Comparison of ENCODE assay signal across 8 cellular contexts in the genomic region with DNA sequence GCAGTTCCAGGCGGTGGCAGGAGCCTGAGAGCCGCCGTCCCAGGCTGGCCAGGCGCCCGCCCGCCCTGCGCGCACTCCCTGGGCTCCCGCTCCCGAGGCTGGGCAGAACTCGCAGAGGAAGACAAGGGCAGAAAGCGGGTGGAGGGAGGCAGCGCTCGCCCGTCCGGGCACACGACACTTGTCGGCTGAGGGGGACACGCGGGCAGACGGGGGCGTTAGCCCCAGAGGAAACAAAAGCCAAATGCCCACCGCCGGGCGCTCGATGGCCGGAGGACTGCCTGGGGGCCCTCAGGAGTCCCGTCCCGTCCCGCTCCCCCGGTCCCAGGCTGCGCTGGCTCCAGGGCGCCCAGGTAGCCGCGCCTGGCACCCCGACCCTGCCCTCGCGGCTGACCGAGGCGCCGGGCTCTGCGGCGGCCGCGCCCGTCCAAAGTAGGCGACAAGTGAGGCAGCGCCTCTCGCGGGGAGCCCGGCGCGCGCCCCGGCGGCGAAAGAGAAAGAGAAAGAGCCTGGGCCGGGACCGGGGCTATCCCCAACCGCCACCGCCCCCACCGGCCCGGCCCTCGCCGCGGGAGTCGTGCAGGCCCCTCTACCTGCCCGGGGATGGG. TPM values are rescaled to one million over a fixed set of nuclear protein-coding genes. Genes with fewer than 3 reads are reported as not detected.
DNase-seq lines count a peak whose midpoint lies in the region; ATAC-seq and TF ChIP-seq lines count a peak whose summit lies in the region.

No MANE protein-coding gene starts in this region.

- peak overlapping the region; percentile 63 for H3K4me3 Mint-ChIP-seq in central memory CD8-positive, alpha-beta T cell

- H3K9me3 Mint-ChIP-seq in central memory CD8-positive, alpha-beta T cell, result peaks cover 5% of the 10 kb centered on the region

- peaks cover 2% of the 10 kb centered on the region for H3K36me3 Mint-ChIP-seq in central memory CD8-positive, alpha-beta T cell (ENCODE audit: insufficient read depth)

- peaks cover 20% of the 10 kb centered on the region for H3K27me3 Mint-ChIP-seq in central memory CD8-positive, alpha-beta T cell

- ATAC-seq in GM18520 (IDR thresholded peaks at IDR 0.05; ENCODE audit: unreplicated experiment), result peak; percentile 77
- peak; percentile 76 for ATAC-seq in HG02623 (IDR thresholded peaks at IDR 0.05; ENCODE audit: unreplicated experiment)
- peak; percentile 75 for ATAC-seq in PC-3
- ATAC-seq in central memory CD8-positive, alpha-beta T cell (replicated peaks; ENCODE audit: extremely low read depth, poor library complexity, severe bottlenecking), result peak; percentile 55
- ATAC-seq in left colon, result peak; percentile 94

- 0 out of 2 replicates have a peak, but pooled peaks cover 4% of the 10 kb centered on the region for H3K4me1 ChIP-seq in PC-3 (ENCODE audit: insufficient read depth, low read length)

- peak overlapping the region; percentile 49; the same call in 1 of the 2 replicates for H3K4me2 ChIP-seq in PC-3 (ENCODE audit: low read length)

- POLR2A ChIA-PET in PC-3 (lab: Charles Lee; ENCODE audit: unreplicated experiment), result no interaction called here

- no peaks in the 10 kb centered on the region for H4K20me1 ChIP-seq in PC-3 (ENCODE audit: low read length)

- H3K27ac ChIP-seq in PC-3 (ENCODE audit: low read length), result no peak overlapping the region

- intact Hi-C loops in PC-3 (cut with micrococcal nuclease) (loop anchor here (5.0 kb wide), 2 partner anchors 62 to 532 kb away; no protein-coding TSS in a partner anchor), left colon (cut with DNase I, micrococcal nuclease) (no loop called here)

- CTCF ChIA-PET in PC-3 (lab: Charles Lee), result interaction anchor here (0.6 kb wide), 1 partner anchor 14 kb away, joined by 3 read pairs; no protein-coding TSS in a partner anchor

- H3K9me2 ChIP-seq in PC-3 (replicated peaks; ENCODE audit: low read length), result no peaks in the 10 kb centered on the region

- H3K9me3 ChIP-seq in PC-3 (ENCODE audit: low read length), result no peaks in the 10 kb centered on the region

- peak overlapping the region; percentile 33; the same call in 1 of the 2 replicates for H3K9ac ChIP-seq in PC-3 (ENCODE audit: low read length)

- BruUV-seq in PC-3 (replicated peaks; lab: Mats Ljungman, UMichigan), result no TSS peak

- H3K79me2 ChIP-seq in PC-3 (ENCODE audit: low read length), result no peaks in the 10 kb centered on the region

- H3K4me3 ChIP-seq in PC-3 (ENCODE audit: low read length), result peak overlapping the region; percentile 64

- no peaks in the 10 kb centered on the region for H3K36me3 ChIP-seq in PC-3 (ENCODE audit: low read depth, low read length)

- peak overlapping the region; percentile 50; the same call in 1 of the 2 replicates for H2AFZ ChIP-seq in PC-3 (ENCODE audit: low read length)

- no peak overlapping the region for H3K27ac Mint-ChIP-seq in central memory CD8-positive, alpha-beta T cell (ENCODE audit: low read depth)

- H3K4me1 Mint-ChIP-seq in central memory CD8-positive, alpha-beta T cell, result peaks cover 7% of the 10 kb centered on the region

- H3K27me3 ChIP-seq in PC-3 (ENCODE audit: low read length), result peaks cover 9% of the 10 kb centered on the region; the same call in 1 of the 2 replicates

- H3F3A ChIP-seq in PC-3 (ENCODE audit: low read length, unreplicated experiment), result no peaks in the 10 kb centered on the region

- DNase-seq in PC-3 (peak; percentile 16), left colon (peak; percentile 73 to 80), KG1 (lab: John Stamatoyannopoulos, UW) (no peak), NK-92 (lab: John Stamatoyannopoulos, UW; ENCODE audit: unreplicated experiment) (no peak)
- peak in 1 of 2 donors; percentile 11 for DNase-seq in central memory CD8-positive, alpha-beta T cell (ENCODE audit: low spot score in 2 of 2)
- peak; percentile 2 to 5 for DNase-seq in stimulated activated CD4-positive, alpha-beta T cell treated with anti-CD3 and anti-CD28 coated beads, Interleukin-15, amount 100 ng/mL, for 48 hours (ENCODE audit: low read depth in 2 of 2)

- TF ChIP-seq CTCF in PC-3 (conservative IDR thresholded peaks at IDR 0.05; ENCODE audit: low read depth, low read length), result no peak

RNA-seq across cellular contexts. Expression of a gene that starts 0.5 kb away (rescaled TPM):
- 0.47 and 0.63 TPM in 2 replicates for total RNA-seq in PC-3 (2014; rRNA removed)
- 1 to 10 TPM; 4.9 to 6.5 TPM for total RNA-seq in left colon

Comparison
In these comparisons a context has a peak if more than half of its experiments do, and no peak if none do; other contexts are left out.
1. DNase-seq: peak in PC-3 (single experiment), left colon (2 of 2) and stimulated activated CD4-positive, alpha-beta T cell treated with anti-CD3 and anti-CD28 coated beads, Interleukin-15, amount 100 ng/mL, for 48 hours (2 of 2); none in KG1 (single experiment) and NK-92 (single experiment).
2. Peak in every context shown above with its lines, with median percentiles within 50 percentile points of each other: ATAC-seq.